Comparison of ENCODE assay signal across 30 cellular contexts in the genomic region with DNA sequence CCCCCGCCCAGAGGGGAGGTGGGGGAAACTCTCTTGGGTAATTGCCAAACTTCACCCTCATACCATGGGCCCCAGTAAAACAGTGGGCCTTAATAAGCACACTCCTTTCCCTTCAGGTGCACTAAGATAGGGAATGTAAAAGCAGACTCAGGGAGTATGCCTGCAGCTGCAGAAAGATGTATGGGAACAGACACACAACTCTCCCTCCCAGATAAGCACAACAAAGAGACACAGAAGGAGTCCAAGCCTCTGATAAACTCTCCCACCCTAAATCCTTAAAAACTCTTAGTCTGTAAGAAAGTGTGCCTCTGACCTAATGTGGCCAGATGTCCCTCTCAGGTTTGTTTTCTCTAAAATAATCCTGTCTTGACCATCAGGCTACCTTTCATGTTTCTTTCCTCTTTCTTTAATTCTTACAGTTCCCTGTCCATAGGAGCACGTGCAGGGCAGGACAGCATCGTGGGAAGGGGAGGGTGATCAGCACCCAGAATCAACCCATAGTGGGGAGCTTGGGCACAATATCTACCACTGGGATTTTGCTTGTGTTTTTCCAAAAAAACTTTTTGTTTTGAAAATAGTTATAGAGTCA. TPM values are rescaled to one million over a fixed set of nuclear protein-coding genes. Genes with fewer than 3 reads are reported as not detected.
"Had no signal": no experiment of that assay in that cellular context is flagged by ENCODE, and none has a peak within 500 bp of the region (broad histone marks: within the 10 kb centered on the region; RNA-seq: fewer than 3 reads in every experiment).

No MANE protein-coding gene starts in this region.

- FAIRE-seq: keratinocyte, pancreas had no signal

- H3K4me1 Mint-ChIP-seq: endodermal cell; memory B cell; naive thymus-derived CD8-positive, alpha-beta T cell; nephron progenitor cell; stimulated activated naive B cell treated with anti-CD40 and anti-IgM and Interleukin-4, amounts not matched to agents 10 μg/mL and 1 μg/mL and 100 μg/mL, for 72 hours; stimulated activated naive CD8-positive, alpha-beta T cell treated with anti-CD3 and anti-CD28 coated beads, Interleukin-15, amount 100 ng/mL, for 72 hours had no signal

- H3K27me3 ChIP-seq: pancreas, vagina had no signal

- H3K27ac Mint-ChIP-seq: endodermal cell; memory B cell; naive thymus-derived CD8-positive, alpha-beta T cell; nephron progenitor cell; progenitor cell of endocrine pancreas; stimulated activated naive B cell treated with anti-CD40 and anti-IgM and Interleukin-4, amounts not matched to agents 10 μg/mL and 1 μg/mL and 100 μg/mL, for 72 hours; stimulated activated naive CD8-positive, alpha-beta T cell treated with anti-CD3 and anti-CD28 coated beads, Interleukin-15, amount 100 ng/mL, for 72 hours had no signal

- H3K9me3 ChIP-seq: gastrocnemius medialis, mucosa of descending colon, pancreas, suprapubic skin, vagina had no signal

- H3K36me3 Mint-ChIP-seq: stimulated activated naive B cell treated with anti-CD40 and anti-IgM and Interleukin-4, amounts not matched to agents 10 μg/mL and 1 μg/mL and 100 μg/mL, for 72 hours had no signal

- H3K4me3 Mint-ChIP-seq: endodermal cell; memory B cell; naive thymus-derived CD8-positive, alpha-beta T cell; nephron progenitor cell; stimulated activated naive B cell treated with anti-CD40 and anti-IgM and Interleukin-4, amounts not matched to agents 10 μg/mL and 1 μg/mL and 100 μg/mL, for 72 hours; stimulated activated naive CD8-positive, alpha-beta T cell treated with anti-CD3 and anti-CD28 coated beads, Interleukin-15, amount 100 ng/mL, for 72 hours had no signal

- H3K4me3 ChIP-seq: dorsolateral prefrontal cortex, gastrocnemius medialis, lung, mucosa of descending colon, pancreas, spleen, suprapubic skin, vagina had no signal

- H3K4me1 ChIP-seq: gastrocnemius medialis, pancreas, spleen, suprapubic skin, vagina had no signal

- H3K27ac ChIP-seq: dorsolateral prefrontal cortex, epithelial cell of prostate, gastrocnemius medialis, pancreas, spleen, suprapubic skin, vagina had no signal

- ATAC-seq: esophagus mucosa; gastrocnemius medialis; left ventricle myocardium superior; naive thymus-derived CD8-positive, alpha-beta T cell; pancreas; sciatic nerve; stimulated activated naive B cell treated with anti-CD40 and anti-IgM and Interleukin-4, amounts not matched to agents 10 μg/mL and 1 μg/mL and 100 μg/mL, for 72 hours; stimulated activated naive CD8-positive, alpha-beta T cell treated with anti-CD3 and anti-CD28 coated beads, Interleukin-15, amount 100 ng/mL, for 72 hours had no signal

- DNase-seq: cerebellar nuclear complex; dorsolateral prefrontal cortex; effector CD8-positive, alpha-beta T cell; endodermal cell; foreskin fibroblast; gastrocnemius medialis; head of caudate nucleus; left ventricle myocardium superior; mucosa of descending colon; naive thymus-derived CD8-positive, alpha-beta T cell; nephron progenitor cell; pancreas; spleen; stimulated activated CD4-positive, alpha-beta T cell treated with anti-CD3 and anti-CD28 coated beads, Interleukin-4, amount 100 ng/mL, for 4 hours; stimulated activated naive B cell treated with anti-CD40 and anti-IgM and Interleukin-4, amounts not matched to agents 10 μg/mL and 1 μg/mL and 100 μg/mL, for 72 hours; stimulated activated naive CD8-positive, alpha-beta T cell treated with anti-CD3 and anti-CD28 coated beads, Interleukin-15, amount 100 ng/mL, for 72 hours had no signal

- H3K36me3 ChIP-seq: gastrocnemius medialis, pancreas, spleen, suprapubic skin, vagina had no signal

RNA-seq across cellular contexts. Expression of gene CTCFL, which starts 11.3 kb away (rescaled TPM):
- total RNA-seq: esophagus mucosa; gastrocnemius medialis; glomerular endothelial cell; left ventricle myocardium superior; lung; mucosa of descending colon; myocyte; naive thymus-derived CD8-positive, alpha-beta T cell; omental fat pad; progenitor cell of endocrine pancreas; skeletal muscle tissue; suprapubic skin; ureter; vagina had no signal
- polyA plus RNA-seq: keratinocyte; naive thymus-derived CD8-positive, alpha-beta T cell; pancreas had no signal

RNA-seq across cellular contexts. Expression of gene PCK1, which starts 24.7 kb away (rescaled TPM):
- total RNA-seq: endodermal cell; glomerular endothelial cell; myocyte; naive thymus-derived CD8-positive, alpha-beta T cell; progenitor cell of endocrine pancreas had no signal
- polyA plus RNA-seq: keratinocyte; naive thymus-derived CD8-positive, alpha-beta T cell had no signal
